ENCODE assay signal across 8 cellular contexts in the genomic region with DNA sequence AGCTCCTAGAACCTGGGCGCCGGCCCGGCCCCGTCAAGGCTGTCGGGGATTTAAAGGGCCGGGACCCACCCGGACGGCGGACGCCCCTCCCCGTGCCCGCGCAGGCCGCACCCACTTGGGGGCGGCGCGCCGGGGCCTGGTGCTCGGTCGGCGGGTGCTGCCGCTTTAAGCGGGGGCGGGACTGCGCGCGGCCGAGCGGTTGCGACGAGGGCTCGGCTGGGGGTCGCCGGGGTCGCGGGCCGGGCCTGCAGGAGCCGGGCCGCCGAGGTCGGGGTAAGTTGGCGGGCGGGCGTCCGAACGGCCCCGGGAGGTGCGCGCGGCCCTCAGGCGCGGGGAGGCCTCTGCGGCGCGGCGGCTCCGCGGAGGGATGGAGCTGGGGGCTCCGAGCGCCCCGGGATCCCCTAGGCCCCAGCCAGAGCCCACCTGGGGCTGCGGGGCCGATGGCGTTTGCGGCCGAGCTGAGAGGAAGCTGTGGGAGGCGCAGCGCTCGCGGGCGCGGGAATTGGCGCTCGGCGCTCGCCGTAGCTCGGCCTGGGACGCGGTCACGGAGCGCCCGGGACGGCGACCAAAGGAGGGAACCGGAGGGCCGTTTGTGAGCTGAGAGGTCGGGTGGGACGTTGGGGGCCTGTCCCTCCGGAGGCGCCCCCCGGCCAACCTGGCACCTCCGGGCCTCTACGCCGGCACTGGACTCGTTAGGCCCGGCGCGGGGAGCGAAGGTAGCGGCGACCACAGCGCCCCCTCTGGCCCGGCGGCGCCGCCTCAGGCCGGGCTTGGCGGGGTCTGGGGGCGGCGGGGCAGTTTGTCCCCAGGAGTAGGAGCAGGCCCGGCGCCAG. TPM values are rescaled to one million over a fixed set of nuclear protein-coding genes. Genes with fewer than 3 reads are reported as not detected.
DNase-seq lines count a peak whose midpoint lies in the region; ATAC-seq and TF ChIP-seq lines count a peak whose summit lies in the region.

Gene TRRAP, plus strand, starts transcription at position 168 of the 833 bp plus-strand sequence. CDS start 2,619 bp downstream, outside the sequence.

- peak within 1 kb of the TSS; percentile 99 for H3K9ac ChIP-seq in Karpas-422 (ENCODE audit: low read length)

- H2AFZ ChIP-seq in Karpas-422 (ENCODE audit: low read length) = peak within 1 kb of the TSS; percentile 69; the same call in 1 of the 2 replicates

- DNase-seq in G401 (ENCODE audit: low spot score) = peak; percentile 58
- peak; percentile 88 for DNase-seq in Karpas-422
- peak; percentile 71 for DNase-seq in SW480 (ENCODE audit: low spot score)
- DNase-seq in amniotic epithelial cell (ENCODE audit: low read depth) = peak; percentile 58
- DNase-seq in left cardiac atrium = peak; percentile 81
- peak; percentile 41 for DNase-seq in prostate gland (ENCODE audit: low spot score)

- H3K4me3 ChIP-seq in Karpas-422 (ENCODE audit: low read length) (peak within 1 kb of the TSS; percentile 99), prostate gland (peak within 1 kb of the TSS; percentile 99 to 100), urinary bladder (ENCODE audit: low read depth, low read length) (peak within 1 kb of the TSS; percentile 99)

- H3K36me3 ChIP-seq in Karpas-422 (ENCODE audit: insufficient read depth, low read length) (peaks cover 27% of the 10 kb centered on the region; the same call in 1 of the 2 replicates), prostate gland (no peaks in the 10 kb centered on the region), urinary bladder (ENCODE audit: insufficient read depth) (no peaks in the 10 kb centered on the region)

- ATAC-seq in GM21723 (IDR thresholded peaks at IDR 0.05; ENCODE audit: unreplicated experiment) (peak; percentile 68), left cardiac atrium (peak; percentile 90 to 94)

- peaks cover 22% of the 10 kb centered on the region for H4K20me1 ChIP-seq in Karpas-422 (ENCODE audit: insufficient read depth, low read depth, low read length)

- H3K9me2 ChIP-seq in Karpas-422 (replicated peaks; ENCODE audit: insufficient read depth, low read length) = no peaks in the 10 kb centered on the region

- H3K27ac ChIP-seq in Karpas-422 (ENCODE audit: low read length) (peak within 1 kb of the TSS; percentile 74), prostate gland (peak within 1 kb of the TSS; percentile 89 to 95), urinary bladder (ENCODE audit: low read depth) (peak within 1 kb of the TSS; percentile 91)

- peaks cover 41% of the 10 kb centered on the region for H3K79me2 ChIP-seq in Karpas-422 (ENCODE audit: low read length)

- intact Hi-C loops in left cardiac atrium (cut with DNase I) = no loop called here
- intact Hi-C loops in prostate gland (cut with DNase I) = no loop called here

- H3K27me3 ChIP-seq in Karpas-422 (ENCODE audit: low read length) (no peaks in the 10 kb centered on the region), prostate gland (replicated peaks; ENCODE audit: insufficient read depth) (no peaks in the 10 kb centered on the region)

- in situ Hi-C loops in G401 (cut with HindIII; ENCODE audit: low sequenced_read_pairs) = no loop called here

- peak within 1 kb of the TSS; percentile 78 for H3K4me2 ChIP-seq in Karpas-422 (ENCODE audit: low read depth, low read length, poor library complexity, severe bottlenecking)

- peaks cover 13% of the 10 kb centered on the region for H3K4me1 ChIP-seq in Karpas-422 (ENCODE audit: low read length)
- peaks cover 4% of the 10 kb centered on the region for H3K4me1 ChIP-seq in prostate gland (replicated peaks)
- no peaks in the 10 kb centered on the region for H3K4me1 ChIP-seq in urinary bladder (ENCODE audit: insufficient read depth)

- peak; percentile 77 to 90 (median 88) for TF ChIP-seq CTCF in prostate gland (IDR thresholded peaks at IDR 0.05)

- TF ChIP-seq POLR2A in prostate gland (IDR thresholded peaks at IDR 0.05) = peak; percentile 34

- WGBS in prostate gland = under 1% methylated on average over 36 of the region's 113 CpGs
- WGBS in urinary bladder = under 1% methylated on average over 113 of the region's 113 CpGs

- no peaks in the 10 kb centered on the region for H3K9me3 ChIP-seq in Karpas-422 (ENCODE audit: low read length)
- no peaks in the 10 kb centered on the region for H3K9me3 ChIP-seq in prostate gland

RNA-seq across cellular contexts. Expression of gene TRRAP, which starts in this region (rescaled TPM):
- total RNA-seq in G401 (2014; rRNA removed; shearing (Covaris generic)) = 12.2 and 17.3 TPM in 2 replicates
- 26.1 and 34.6 TPM in 2 replicates for total RNA-seq in Karpas-422 (2014; rRNA removed; shearing (Covaris generic); ENCODE audit: low replicate concordance)
- 10 to 100 TPM; 22.9 to 23.1 TPM for total RNA-seq in left cardiac atrium
- total RNA-seq in prostate gland = 10 to 100 TPM; 38.3 to 87.4 TPM
- total RNA-seq in urinary bladder = 35.6 TPM
- polyA plus RNA-seq in urinary bladder = 14.2 TPM

Comparison
In these comparisons a context has a peak if more than half of its experiments do, and no peak if none do; other contexts are left out.
1. Peak in every context shown above with its lines: DNase-seq, ATAC-seq, H3K4me3 ChIP-seq and H3K27ac ChIP-seq.